Comparison of ENCODE assay signal across 29 cellular contexts in the genomic region with DNA sequence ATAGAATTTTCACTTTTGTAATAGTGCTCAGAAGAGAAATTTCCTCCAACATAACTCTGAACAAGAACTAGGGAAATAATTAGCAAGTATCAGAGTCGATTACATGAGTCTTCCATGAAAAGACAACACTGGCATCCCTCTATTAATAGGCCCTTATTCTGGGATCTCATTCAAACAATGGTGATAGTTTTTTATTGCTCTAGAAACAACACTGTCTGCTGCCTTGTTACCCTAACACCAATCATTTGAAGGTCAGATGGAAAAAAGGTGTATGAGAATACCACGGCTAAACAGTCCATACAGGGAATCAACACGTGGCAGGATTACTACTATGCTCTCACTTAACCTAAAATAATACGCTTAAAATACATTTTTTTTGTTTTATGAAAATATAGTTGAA.
"Had no signal": no experiment of that assay in that cellular context is flagged by ENCODE, and none has a peak within 500 bp of the region (broad histone marks: within the 10 kb centered on the region; RNA-seq: fewer than 3 reads in every experiment).

No MANE protein-coding gene starts in this region.

- H3K9me3 ChIP-seq: ascending aorta, breast epithelium, esophagus muscularis mucosa, gastrocnemius medialis had no signal

- H3K36me3 ChIP-seq: breast epithelium, gastrocnemius medialis, WERI-Rb-1 had no signal

- H3K4me1 ChIP-seq: breast epithelium had no signal

- DNase-seq: activated B cell treated with CpG ODN at 0.5 μM for 24 hours; activated CD4-positive, alpha-beta T cell treated with anti-CD3 and anti-CD28 coated beads for 48 hours; activated CD4-positive, alpha-beta T cell treated with anti-CD3 and anti-CD28 coated beads, Interleukin-2, amount 50 U/mL, for 1 hour; activated CD4-positive, alpha-beta T cell treated with anti-CD3 and anti-CD28 coated beads, Interleukin-2, amount 50 U/mL, for 48 hours; activated CD8-positive, alpha-beta memory T cell treated with anti-CD3 and anti-CD28 coated beads for 24 hours; activated CD8-positive, alpha-beta T cell treated with anti-CD3 and anti-CD28 coated beads for 36 hours; activated effector memory CD4-positive, alpha-beta T cell treated with anti-CD3 and anti-CD28 coated beads, Interleukin-2, amount 50 U/mL, for 16 hours; activated naive CD4-positive, alpha-beta T cell; activated naive CD4-positive, alpha-beta T cell treated with anti-CD3 and anti-CD28 coated beads, Interleukin-2, amount 10 ng/mL, durations not matched to agents 7 days and 5 days; activated naive CD8-positive, alpha-beta T cell treated with anti-CD3 and anti-CD28 coated beads, Interleukin-2, amount 10 ng/mL, durations not matched to agents 7 days and 5 days; activated T-cell treated with anti-CD3 and anti-CD28 coated beads, Interleukin-2, amount 50 U/mL, for 1 hour; activated T-cell treated with anti-CD3 and anti-CD28 coated beads, Interleukin-2, amount 50 U/mL, for 48 hours; effector CD4-positive, alpha-beta T cell; effector memory CD8-positive, alpha-beta T cell; erythroblast; foreskin keratinocyte; gastrocnemius medialis; glutamatergic neuron; T-helper 1 cell; T-helper 17 cell; T1000; WERI-Rb-1 had no signal

- H3K27me3 ChIP-seq: ascending aorta, breast epithelium, cardiac muscle cell, esophagus muscularis mucosa, foreskin keratinocyte, gastrocnemius medialis had no signal

- H3K27ac ChIP-seq: breast epithelium, cardiac muscle cell, esophagus muscularis mucosa, foreskin keratinocyte, gastrocnemius medialis, WERI-Rb-1 had no signal

- ATAC-seq: activated CD4-positive, CD25-positive, alpha-beta regulatory T cell treated with anti-CD3 and anti-CD28 coated beads, Interleukin-2, amount 50 U/mL, for 24 hours; activated CD8-positive, alpha-beta T cell treated with anti-CD3 and anti-CD28 coated beads for 36 hours; activated naive CD4-positive, alpha-beta T cell treated with anti-CD3 and anti-CD28 coated beads, Interleukin-2, amount 50 U/mL, for 72 hours; effector memory CD8-positive, alpha-beta T cell; foreskin keratinocyte; gastrocnemius medialis; T-helper 17 cell had no signal

- H3K4me3 ChIP-seq: ascending aorta, breast epithelium, cardiac muscle cell, coronary artery, esophagus muscularis mucosa, gastrocnemius medialis had no signal
